16 cellular contexts compared by ENCODE assay signal in the genomic region with DNA sequence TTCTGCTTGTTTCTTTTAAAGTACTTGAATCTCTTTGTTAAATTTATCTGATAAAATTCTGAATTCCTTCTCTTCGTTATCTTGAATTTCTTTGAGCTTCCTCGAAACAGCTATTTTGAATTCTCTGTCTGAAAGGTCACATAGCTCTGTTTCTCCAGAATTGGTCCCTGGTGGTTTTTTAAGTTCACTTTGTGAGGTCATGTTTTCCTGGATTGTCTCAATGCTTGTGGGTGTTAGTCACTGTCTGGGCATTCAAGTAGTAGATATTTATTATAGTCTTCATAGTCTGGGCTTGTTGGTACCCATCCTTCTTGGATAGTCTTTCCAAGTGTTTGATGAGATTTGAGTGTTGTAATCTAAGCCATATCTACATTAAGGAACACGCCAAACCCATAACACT.
DNase-seq lines count a peak whose midpoint lies in the region; FAIRE-seq and TF ChIP-seq lines count a peak whose summit lies in the region.
"Had no signal": no experiment of that assay in that cellular context is flagged by ENCODE, and none has a peak within 500 bp of the region (broad histone marks: within the 10 kb centered on the region; RNA-seq: fewer than 3 reads in every experiment).

No MANE protein-coding gene starts in this region.

- intact Hi-C loops in kidney (cut with DNase I): no loop called here

- no peak overlapping the region for H3K4me3 ChIP-seq in kidney (ENCODE audit: low read length in 2 of 2)
- H3K4me3 ChIP-seq: heart right ventricle had no signal

- DNase-seq in ELF-1 (ENCODE audit: low read depth, low spot score): peak; percentile 5
- DNase-seq in T1000 (lab: John Stamatoyannopoulos, UW): peak; percentile 11
- DNase-seq in fibroblast of peridontal ligament (ENCODE audit: extremely low read depth): peak; percentile 75
- DNase-seq in renal cortical epithelial cell (ENCODE audit: low read depth): peak; percentile 85
- no peak for DNase-seq in NCI-H1417 treated with DMSO at 0.1 percent for 48 hours (lab: John Stamatoyannopoulos, UW)
- no peak for DNase-seq in kidney
- DNase-seq in occipital lobe (lab: John Stamatoyannopoulos, UW): no peak
- DNase-seq in Kasumi-1 (lab: John Stamatoyannopoulos, UW): no peak
- DNase-seq: activated CD4-positive, alpha-beta T cell treated with anti-CD3 and anti-CD28 coated beads for 4 hours; CD8-positive, alpha-beta T cell; heart right ventricle; NCI-H146; NK-92 treated with Interleukin-12 subunit alpha and Interleukin-12 subunit beta, amount 100 ng/mL, for 24 hours; stimulated activated CD4-positive, alpha-beta T cell treated with anti-CD3 and anti-CD28 coated beads, Interleukin-4, amount 100 ng/mL, for 24 hours had no signal

- no peaks in the 10 kb centered on the region for H3K4me1 ChIP-seq in kidney (ENCODE audit: control insufficient read depth in 1 of 2, insufficient read depth in 1 of 2, low read depth in 1 of 2, low read length in 2 of 2)
- H3K4me1 ChIP-seq: heart right ventricle, parathyroid adenoma had no signal

- no peak for FAIRE-seq in kidney (lab: Jason Lieb, UNC)
- FAIRE-seq: colon had no signal

- H3K9me3 ChIP-seq in kidney (ENCODE audit: control insufficient read depth in 1 of 2, low read length in 2 of 2): peaks cover 0 to 21% of the 10 kb centered on the region in 2 donors

- no peak for TF ChIP-seq CTCF in kidney (IDR thresholded peaks at IDR 0.05; ENCODE audit: borderline replicate concordance, extremely low read depth, insufficient read depth)

- no peak overlapping the region for H3K27ac ChIP-seq in kidney (ENCODE audit: low read depth in 2 of 2, low read length in 2 of 2)
- H3K27ac ChIP-seq: heart right ventricle, parathyroid adenoma had no signal

- no peak overlapping the region for H3K9ac ChIP-seq in kidney (ENCODE audit: low read length in 2 of 2)
- H3K9ac ChIP-seq: parathyroid adenoma had no signal

- H3K36me3 ChIP-seq in kidney (ENCODE audit: control insufficient read depth in 1 of 2, insufficient read depth in 2 of 2, low read length in 2 of 2): no peaks in the 10 kb centered on the region
- H3K36me3 ChIP-seq: heart right ventricle had no signal

Comparison
In these comparisons a context has a peak if more than half of its experiments do, and no peak if none do; other contexts are left out.
1. DNase-seq: peak in ELF-1 (single experiment), T1000 (single experiment), fibroblast of peridontal ligament (single experiment) and renal cortical epithelial cell (single experiment); none in NCI-H1417 treated with DMSO at 0.1 percent for 48 hours (single experiment), kidney (single experiment), occipital lobe (single experiment) and Kasumi-1 (0 of 2).